In genomic region chr10:119080521-119081259, GRCh38 we compare ENCODE assay signal across 1 cellular context.
A peak's percentile ranks its signal among the peaks of the same experiment; 100 is the strongest.
TF ChIP-seq lines count a peak whose summit lies in the region.

TSS of gene EIF3A (minus strand) at chr10:119080817. CDS start at chr10:119080676, 141 bp downstream.

TF ChIP-seq in GM12878, 131 proteins besides CTCF, POLR2A, EP300 and RAD21 (continued from another document):
- TF ChIP-seq BHLHE40 (IDR thresholded peaks at IDR 0.05; ENCODE audit: borderline replicate concordance in 1 of 2, low read depth in 2 of 2, low read length in 1 of 2): peak; percentile 86 to 93
- TF ChIP-seq MXI1 (IDR thresholded peaks at IDR 0.05; ENCODE audit: low read depth, low read length): peak; percentile 78
- TF ChIP-seq E2F8 (IDR thresholded peaks at IDR 0.05; ENCODE audit: low read depth, partially characterized antibody): no peak
- TF ChIP-seq REST (IDR thresholded peaks at IDR 0.05; ENCODE audit: low read depth, low read length): 0 out of 2 replicates have a peak, but pooled peaks have one; percentile 29
- TF ChIP-seq ZNF274 (IDR thresholded peaks at IDR 0.05; ENCODE audit: insufficient read depth, insufficient read length): no peak
- TF ChIP-seq TBL1XR1 (IDR thresholded peaks at IDR 0.05; ENCODE audit: low read depth, low read length): no peak
- no peak for TF ChIP-seq EED (IDR thresholded peaks at IDR 0.05; ENCODE audit: low read depth)
TF ChIP-seq in GM12878: peak in this region for 44.
